ENCODE assay signal across 8 cellular contexts in the genomic region with DNA sequence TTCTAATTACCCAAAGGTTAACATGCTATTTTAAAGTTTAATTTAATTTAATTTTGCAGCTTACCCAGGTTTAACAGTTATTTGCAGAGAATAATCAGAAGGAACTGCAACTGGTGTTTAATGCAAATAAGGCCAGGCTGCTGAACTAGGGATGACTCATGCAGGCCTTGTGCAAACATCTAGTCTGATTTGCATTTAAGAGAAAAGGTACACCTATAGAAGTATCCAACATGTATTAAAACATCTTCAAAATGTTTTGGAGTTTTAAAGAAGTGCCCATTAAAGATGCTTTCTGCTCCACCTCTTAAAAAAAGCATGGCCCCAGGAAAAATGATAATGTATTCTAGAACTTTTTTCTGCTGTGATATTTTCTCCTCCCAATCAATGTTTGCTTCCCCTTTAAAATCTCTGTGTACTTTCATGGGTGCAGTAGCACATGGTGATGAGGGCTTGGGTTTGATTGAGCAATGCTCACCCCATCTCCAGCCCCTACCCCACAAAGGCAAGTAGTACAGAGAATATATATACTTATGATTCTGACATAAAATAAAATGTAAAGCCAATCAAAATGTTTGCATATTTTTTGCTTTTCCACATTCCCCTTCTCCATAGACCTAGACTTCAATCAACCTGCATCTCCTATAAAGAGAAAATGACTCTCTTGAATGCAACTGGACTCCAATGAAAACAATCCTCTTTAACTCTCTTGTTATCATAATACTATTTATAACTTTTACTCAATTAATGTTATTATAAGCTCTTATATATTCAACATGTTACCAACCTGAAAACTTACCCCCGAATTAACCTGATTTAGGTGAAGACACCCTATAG. TPM values are rescaled to one million over a fixed set of nuclear protein-coding genes. Genes with fewer than 3 reads are reported as not detected.
DNase-seq lines count a peak whose midpoint lies in the region; ATAC-seq, FAIRE-seq and TF ChIP-seq lines count a peak whose summit lies in the region.

No MANE protein-coding gene starts in this region.

- H3K27me3 ChIP-seq in heart left ventricle (no peaks in the 10 kb centered on the region), right cardiac atrium (ENCODE audit: control insufficient read depth, insufficient read depth) (no peaks in the 10 kb centered on the region)

- peak; percentile 41 for FAIRE-seq in RCC 7860 (lab: Jason Lieb, UNC)

- intact Hi-C loops in heart left ventricle (cut with DNase I) (loop anchor here in 1 of 10 donors (10.0 kb wide), 1 partner anchor 56 kb away; a partner anchor contains a TSS), right cardiac atrium (cut with DNase I) (no loop called here)

- TF ChIP-seq CTCF in heart left ventricle (IDR thresholded peaks at IDR 0.05), result no peak

- H3K36me3 ChIP-seq in heart left ventricle, result no peaks in the 10 kb centered on the region

- DNase-seq in Caki2 (ENCODE audit: low read depth) (peak; percentile 27), RCC 7860 (ENCODE audit: low spot score) (no peak), left lobe of liver (ENCODE audit: low spot score) (no peak), heart left ventricle (no peak), right cardiac atrium (no peak), SW 1271 (lab: John Stamatoyannopoulos, UW) (no peak)

- H3K4me3 ChIP-seq in heart left ventricle (no peak overlapping the region), right cardiac atrium (ENCODE audit: low read length) (no peak overlapping the region)

- H3K4me1 ChIP-seq in heart left ventricle (peaks cover 0 to 70% (median 29%) of the 10 kb centered on the region in 12 donors), right cardiac atrium (ENCODE audit: control insufficient read depth, insufficient read depth, low read length) (no peaks in the 10 kb centered on the region)

- TF ChIP-seq POLR2A in heart left ventricle (IDR thresholded peaks at IDR 0.05), result no peak

- in situ Hi-C loops in Caki2 (cut with HindIII; ENCODE audit: low pct_unique_long_range_greater_than_20kb, low sequenced_read_pairs), result no loop called here

- no peaks in the 10 kb centered on the region for H3K9me3 ChIP-seq in heart left ventricle
- no peaks in the 10 kb centered on the region for H3K9me3 ChIP-seq in right cardiac atrium (ENCODE audit: control insufficient read depth, low read length)

- H3K27ac ChIP-seq in heart left ventricle, result no peak overlapping the region
- no peak overlapping the region for H3K27ac ChIP-seq in right cardiac atrium (ENCODE audit: low read length)

- ATAC-seq in GM19468 (IDR thresholded peaks at IDR 0.05; ENCODE audit: extremely low read depth, unreplicated experiment) (peak; percentile 72), HG03457 (IDR thresholded peaks at IDR 0.05; ENCODE audit: unreplicated experiment) (peak; percentile 70), left lobe of liver (peak; percentile 89), heart left ventricle (no peak), right cardiac atrium (no peak)

- WGBS in heart left ventricle, 4 donors, result 55 to 78% (median 70%) methylated on average over 1 of the region's 1 CpG
- 71% methylated on average over 1 of the region's 1 CpG for WGBS in right cardiac atrium

RNA-seq across cellular contexts. Expression of a gene that starts 54.1 kb away (rescaled TPM):
- 3.4 and 4.9 TPM in 2 replicates for total RNA-seq in Caki2 (2014; rRNA removed; shearing (Covaris generic); ENCODE audit: low replicate concordance)
- total RNA-seq in left lobe of liver, result 12.1 TPM
- 10 to 100 TPM in 1 of 9 donors, 1 to 10 TPM in 8; 5.3 to 12.8 (median 6.5) TPM for total RNA-seq in heart left ventricle
- polyA plus RNA-seq in heart left ventricle, result 1 to 10 TPM; 3.0 to 3.7 TPM
- 10 to 100 TPM in 1 of 4 donors, 1 to 10 TPM in 3; 7.5 to 11.5 (median 9.4) TPM for total RNA-seq in right cardiac atrium
- polyA plus RNA-seq in right cardiac atrium, result 2.6 TPM

Comparison
In these comparisons a context has a peak if more than half of its experiments do, and no peak if none do; other contexts are left out.
1. ATAC-seq: peak in GM19468 (single experiment), HG03457 (single experiment) and left lobe of liver (single experiment); none in heart left ventricle (0 of 4) and right cardiac atrium (0 of 2).